ENCODE assay signal across 1 cellular context in the genomic region with DNA sequence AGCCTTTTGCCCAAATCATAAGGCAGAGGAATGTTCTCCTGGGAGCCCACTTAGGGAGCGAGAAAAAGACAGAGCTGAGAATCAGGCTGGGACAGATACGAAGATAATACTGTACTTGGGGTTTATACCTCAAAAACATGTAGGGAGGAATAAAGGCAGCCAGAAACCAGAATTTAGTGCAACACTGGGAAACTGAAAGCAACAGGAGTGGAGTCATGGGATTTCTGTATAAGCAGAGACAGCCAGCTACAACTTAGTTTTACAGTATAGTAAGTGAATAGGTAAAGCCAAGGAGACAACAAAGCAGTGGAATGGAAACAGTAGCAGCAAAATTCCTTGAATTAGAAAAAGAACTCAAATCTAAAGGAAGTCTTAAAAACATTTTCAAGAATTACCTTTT.
TF ChIP-seq lines count a peak whose summit lies in the region.

No MANE protein-coding gene starts in this region.

TF ChIP-seq in SK-N-SH, 30 proteins besides CTCF, POLR2A, EP300 and RAD21:
- TF ChIP-seq RCOR1 (IDR thresholded peaks at IDR 0.05; ENCODE audit: low read length) (no peak), USF1 (IDR thresholded peaks at IDR 0.05; ENCODE audit: borderline replicate concordance, low read depth) (no peak), NFIC (IDR thresholded peaks at IDR 0.05; ENCODE audit: borderline replicate concordance) (no peak), PBX3 (IDR thresholded peaks at IDR 0.05) (no peak), NRF1 (IDR thresholded peaks at IDR 0.05; ENCODE audit: low read depth, low read length) (no peak), GATA2 (CRISPR knock-in tag; IDR thresholded peaks at IDR 0.05) (no peak), POLR2AphosphoS5 (IDR thresholded peaks at IDR 0.05; ENCODE audit: low read depth, low read length) (no peak), GABPA (IDR thresholded peaks at IDR 0.05; ENCODE audit: low read depth) (no peak), FOSL2 (IDR thresholded peaks at IDR 0.05; ENCODE audit: borderline replicate concordance, low read depth) (no peak), CHD2 (IDR thresholded peaks at IDR 0.05; ENCODE audit: low read length, partially characterized antibody) (no peak), TEAD4 (IDR thresholded peaks at IDR 0.05; ENCODE audit: borderline replicate concordance, insufficient read depth) (no peak), JUND (IDR thresholded peaks at IDR 0.05) (no peak), TCF12 (IDR thresholded peaks at IDR 0.05) (no peak), MEF2A (IDR thresholded peaks at IDR 0.05; ENCODE audit: borderline replicate concordance, low read depth) (no peak), FOXJ3 (CRISPR knock-in tag; IDR thresholded peaks at IDR 0.05) (no peak)
- TF ChIP-seq, protein P1, sequence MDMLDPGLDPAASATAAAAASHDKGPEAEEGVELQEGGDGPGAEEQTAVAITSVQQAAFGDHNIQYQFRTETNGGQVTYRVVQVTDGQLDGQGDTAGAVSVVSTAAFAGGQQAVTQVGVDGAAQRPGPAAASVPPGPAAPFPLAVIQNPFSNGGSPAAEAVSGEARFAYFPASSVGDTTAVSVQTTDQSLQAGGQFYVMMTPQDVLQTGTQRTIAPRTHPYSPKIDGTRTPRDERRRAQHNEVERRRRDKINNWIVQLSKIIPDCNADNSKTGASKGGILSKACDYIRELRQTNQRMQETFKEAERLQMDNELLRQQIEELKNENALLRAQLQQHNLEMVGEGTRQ (IDR thresholded peaks at IDR 0.05; ENCODE audit: borderline replicate concordance, low read depth, low read length), result no peak
- TF ChIP-seq, protein P2, sequence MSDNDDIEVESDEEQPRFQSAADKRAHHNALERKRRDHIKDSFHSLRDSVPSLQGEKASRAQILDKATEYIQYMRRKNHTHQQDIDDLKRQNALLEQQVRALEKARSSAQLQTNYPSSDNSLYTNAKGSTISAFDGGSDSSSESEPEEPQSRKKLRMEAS (IDR thresholded peaks at IDR 0.05; ENCODE audit: low read depth), result no peak
TF ChIP-seq in SK-N-SH: peak in this region for 0.
